8 cellular contexts compared by ENCODE assay signal in the genomic region with DNA sequence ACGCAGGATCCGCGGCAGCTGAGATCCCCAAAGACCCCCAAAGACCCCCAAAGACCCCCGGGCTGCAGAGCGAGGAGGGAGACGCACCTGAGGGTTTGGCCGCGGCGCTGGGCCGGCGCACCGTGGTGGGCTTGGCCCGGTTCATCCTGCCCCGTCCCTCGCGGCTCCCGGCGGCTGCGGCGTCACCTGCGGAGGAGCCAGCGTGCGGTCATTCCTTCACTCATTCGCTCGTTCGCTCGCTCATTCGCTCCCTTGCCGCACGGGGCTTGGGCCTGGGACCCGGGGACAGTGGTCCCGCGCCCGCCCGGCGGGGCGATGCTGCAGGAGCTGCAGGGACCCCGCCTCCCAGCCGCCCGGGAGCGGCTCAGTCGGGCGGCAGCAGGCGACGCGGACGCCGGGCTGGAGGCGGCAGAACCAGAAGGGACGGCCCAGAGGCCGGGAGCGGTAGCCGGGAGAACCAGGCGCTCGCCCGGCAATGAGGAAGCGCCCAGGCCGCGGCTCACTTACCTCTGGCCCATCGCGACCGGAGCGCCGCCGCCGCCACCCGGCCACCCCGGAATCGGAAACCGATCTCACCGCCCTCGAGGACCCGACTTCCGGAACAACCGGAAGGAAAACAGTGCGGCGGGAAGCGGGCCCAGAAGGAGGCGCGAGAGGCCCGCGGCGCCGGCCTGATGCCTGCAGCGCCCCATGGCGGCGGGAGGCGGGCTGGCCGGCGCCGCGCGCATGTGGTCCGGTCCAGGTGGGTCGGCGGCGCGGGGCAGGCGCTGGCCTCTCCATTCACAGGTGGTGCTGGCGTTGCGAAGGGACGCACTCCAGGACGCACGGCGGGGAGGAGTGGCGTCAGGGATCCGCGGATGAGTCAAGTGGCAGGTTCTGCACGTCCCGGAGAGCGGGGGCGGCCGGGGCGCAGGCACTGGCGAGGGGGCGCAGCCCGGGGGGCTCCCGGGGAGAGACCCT. TPM values are rescaled to one million over a fixed set of nuclear protein-coding genes. Genes with fewer than 3 reads are reported as not detected.
DNase-seq lines count a peak whose midpoint lies in the region; ATAC-seq and TF ChIP-seq lines count a peak whose summit lies in the region.

A gene with protein sequence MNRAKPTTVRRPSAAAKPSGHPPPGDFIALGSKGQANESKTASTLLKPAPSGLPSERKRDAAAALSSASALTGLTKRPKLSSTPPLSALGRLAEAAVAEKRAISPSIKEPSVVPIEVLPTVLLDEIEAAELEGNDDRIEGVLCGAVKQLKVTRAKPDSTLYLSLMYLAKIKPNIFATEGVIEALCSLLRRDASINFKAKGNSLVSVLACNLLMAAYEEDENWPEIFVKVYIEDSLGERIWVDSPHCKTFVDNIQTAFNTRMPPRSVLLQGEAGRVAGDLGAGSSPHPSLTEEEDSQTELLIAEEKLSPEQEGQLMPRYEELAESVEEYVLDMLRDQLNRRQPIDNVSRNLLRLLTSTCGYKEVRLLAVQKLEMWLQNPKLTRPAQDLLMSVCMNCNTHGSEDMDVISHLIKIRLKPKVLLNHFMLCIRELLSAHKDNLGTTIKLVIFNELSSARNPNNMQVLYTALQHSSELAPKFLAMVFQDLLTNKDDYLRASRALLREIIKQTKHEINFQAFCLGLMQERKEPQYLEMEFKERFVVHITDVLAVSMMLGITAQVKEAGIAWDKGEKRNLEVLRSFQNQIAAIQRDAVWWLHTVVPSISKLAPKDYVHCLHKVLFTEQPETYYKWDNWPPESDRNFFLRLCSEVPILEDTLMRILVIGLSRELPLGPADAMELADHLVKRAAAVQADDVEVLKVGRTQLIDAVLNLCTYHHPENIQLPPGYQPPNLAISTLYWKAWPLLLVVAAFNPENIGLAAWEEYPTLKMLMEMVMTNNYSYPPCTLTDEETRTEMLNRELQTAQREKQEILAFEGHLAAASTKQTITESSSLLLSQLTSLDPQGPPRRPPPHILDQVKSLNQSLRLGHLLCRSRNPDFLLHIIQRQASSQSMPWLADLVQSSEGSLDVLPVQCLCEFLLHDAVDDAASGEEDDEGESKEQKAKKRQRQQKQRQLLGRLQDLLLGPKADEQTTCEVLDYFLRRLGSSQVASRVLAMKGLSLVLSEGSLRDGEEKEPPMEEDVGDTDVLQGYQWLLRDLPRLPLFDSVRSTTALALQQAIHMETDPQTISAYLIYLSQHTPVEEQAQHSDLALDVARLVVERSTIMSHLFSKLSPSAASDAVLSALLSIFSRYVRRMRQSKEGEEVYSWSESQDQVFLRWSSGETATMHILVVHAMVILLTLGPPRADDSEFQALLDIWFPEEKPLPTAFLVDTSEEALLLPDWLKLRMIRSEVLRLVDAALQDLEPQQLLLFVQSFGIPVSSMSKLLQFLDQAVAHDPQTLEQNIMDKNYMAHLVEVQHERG (N-terminal part only) (minus strand): TSS at position 574 of the 960 bp plus-strand sequence. CDS start 429 bp downstream, at position 145.

- H3K4me2 ChIP-seq in Loucy (ENCODE audit: low read depth, low read length, poor library complexity, severe bottlenecking) = peak within 1 kb of the TSS; percentile 97
- H3K4me2 ChIP-seq in neural progenitor cell = peak within 1 kb of the TSS; percentile 95

- H3K9me2 ChIP-seq in Loucy (replicated peaks; ENCODE audit: low read depth, low read length) = no peaks in the 10 kb centered on the region

- peaks cover 23% of the 10 kb centered on the region for H3K4me1 Mint-ChIP-seq in neural progenitor cell

- H4K20me1 ChIP-seq in Loucy (ENCODE audit: insufficient read depth, low read length, poor library complexity, severe bottlenecking) = peaks cover 40% of the 10 kb centered on the region
- peaks cover 23% of the 10 kb centered on the region for H4K20me1 ChIP-seq in neural progenitor cell (ENCODE audit: low read depth)

- H3K9ac ChIP-seq in Loucy (ENCODE audit: low read depth, low read length, poor library complexity, severe bottlenecking) (peak within 1 kb of the TSS; percentile 88), neural progenitor cell (peak within 1 kb of the TSS; percentile 97)

- H2AFZ ChIP-seq in Loucy (ENCODE audit: low read length) (no peak within 1 kb of the TSS; the same call in 1 of the 2 replicates), neural progenitor cell (replicated peaks) (peak within 1 kb of the TSS; percentile 70)

- H3K79me2 ChIP-seq in Loucy (ENCODE audit: insufficient read depth, low read length) = peaks cover 57% of the 10 kb centered on the region
- peaks cover 33% of the 10 kb centered on the region for H3K79me2 ChIP-seq in neural progenitor cell (ENCODE audit: low read depth)

- TF ChIP-seq CTCF in Loucy (conservative IDR thresholded peaks at IDR 0.05; ENCODE audit: low read length) (peak; percentile 76), foreskin keratinocyte (conservative IDR thresholded peaks at IDR 0.05) (peak; percentile 100), neural progenitor cell (IDR thresholded peaks at IDR 0.05) (peak; percentile 84)

- H3K27me3 Mint-ChIP-seq in neural progenitor cell (ENCODE audit: insufficient read depth, low read depth) = peaks cover 6% of the 10 kb centered on the region

- no peaks in the 10 kb centered on the region for H3K9me3 ChIP-seq in Loucy (ENCODE audit: insufficient read depth, low read depth, low read length)
- H3K9me3 ChIP-seq in neural progenitor cell (ENCODE audit: low read depth) = no peaks in the 10 kb centered on the region

- ATAC-seq in foreskin keratinocyte = peak; percentile 88

- H3K27ac ChIP-seq in foreskin keratinocyte (no peak within 1 kb of the TSS), neural progenitor cell (no peak within 1 kb of the TSS)

- no peak within 1 kb of the TSS for H3K27ac Mint-ChIP-seq in neural progenitor cell

- H3K36me3 ChIP-seq in Loucy (ENCODE audit: insufficient read depth, low read length) = peaks cover 26% of the 10 kb centered on the region; the same call in 1 of the 2 replicates
- no peaks in the 10 kb centered on the region for H3K36me3 ChIP-seq in neural progenitor cell

- DNase-seq in ELR (ENCODE audit: low read depth) = peak; percentile 95
- peak; percentile 95 for DNase-seq in H4 (ENCODE audit: low spot score)
- peak; percentile 92 for DNase-seq in SHP77 treated with DMSO at 0.1 percent for 48 hours (lab: John Stamatoyannopoulos, UW)
- DNase-seq in activated gamma-delta T cell (lab: John Stamatoyannopoulos, UW) = peak; percentile 75
- peak; percentile 64 to 78 for DNase-seq in foreskin keratinocyte
- peak; percentile 95 for DNase-seq in neural progenitor cell (ENCODE audit: low spot score)
- peak; percentile 83 for DNase-seq in stromal cell of bone marrow (ENCODE audit: low read depth)

- H3K36me3 Mint-ChIP-seq in neural progenitor cell = peaks cover 10% of the 10 kb centered on the region

- H3K27me3 ChIP-seq in Loucy (ENCODE audit: insufficient read depth, low read length, poor library complexity, severe bottlenecking) (no peaks in the 10 kb centered on the region), foreskin keratinocyte (no peaks in the 10 kb centered on the region), neural progenitor cell (no peaks in the 10 kb centered on the region)

- H3K4me3 Mint-ChIP-seq in neural progenitor cell = peak within 1 kb of the TSS; percentile 92

- no peaks in the 10 kb centered on the region for H3K9me3 Mint-ChIP-seq in neural progenitor cell

- peaks cover 15% of the 10 kb centered on the region; the same call in 1 of the 2 replicates for H3F3A ChIP-seq in Loucy (ENCODE audit: low read depth)
- H3F3A ChIP-seq in neural progenitor cell (ENCODE audit: low read depth) = peaks cover 15% of the 10 kb centered on the region

- peak within 1 kb of the TSS; percentile 85 for H3K4me3 ChIP-seq in Loucy (ENCODE audit: low read length, poor library complexity, severe bottlenecking)
- H3K4me3 ChIP-seq in neural progenitor cell = peak within 1 kb of the TSS; percentile 100

- H3K4me1 ChIP-seq in Loucy (ENCODE audit: insufficient read depth, low read length, poor library complexity, severe bottlenecking) (peaks cover 51% of the 10 kb centered on the region), foreskin keratinocyte (no peaks in the 10 kb centered on the region), neural progenitor cell (peaks cover 6% of the 10 kb centered on the region)

RNA-seq across cellular contexts. Expression of the gene that starts here (rescaled TPM):
- total RNA-seq in H4 (2014; rRNA removed; shearing (Covaris generic)) = 32.7 and 34.1 TPM in 2 replicates
- total RNA-seq in foreskin keratinocyte (57.2 and 58.9 TPM in 2 replicates), neural progenitor cell (ENCODE audit: low replicate concordance) (16.5 and 76.7 TPM in 2 replicates)
- polyA plus RNA-seq in foreskin keratinocyte = 49.1 and 50.1 TPM in 2 replicates
